Comparison of ENCODE assay signal across 1 cellular context in genomic region chr1:36786425-36786824, GRCh38.
TF ChIP-seq lines count a peak whose summit lies in the region.

No MANE protein-coding gene starts in this region.

TF ChIP-seq in HEK293, 187 proteins besides CTCF, POLR2A, EP300 and RAD21 (continued from another document):
- peak; percentile 82 for TF ChIP-seq GLIS1 (tag by site-specific recombination; IDR thresholded peaks at IDR 0.05)
- no peak for TF ChIP-seq ZNF175 (tag by site-specific recombination; IDR thresholded peaks at IDR 0.05)
- peak; percentile 53 for TF ChIP-seq ZIC2 (tag by site-specific recombination; IDR thresholded peaks at IDR 0.05)
